8 cellular contexts compared by ENCODE assay signal in the genomic region with DNA sequence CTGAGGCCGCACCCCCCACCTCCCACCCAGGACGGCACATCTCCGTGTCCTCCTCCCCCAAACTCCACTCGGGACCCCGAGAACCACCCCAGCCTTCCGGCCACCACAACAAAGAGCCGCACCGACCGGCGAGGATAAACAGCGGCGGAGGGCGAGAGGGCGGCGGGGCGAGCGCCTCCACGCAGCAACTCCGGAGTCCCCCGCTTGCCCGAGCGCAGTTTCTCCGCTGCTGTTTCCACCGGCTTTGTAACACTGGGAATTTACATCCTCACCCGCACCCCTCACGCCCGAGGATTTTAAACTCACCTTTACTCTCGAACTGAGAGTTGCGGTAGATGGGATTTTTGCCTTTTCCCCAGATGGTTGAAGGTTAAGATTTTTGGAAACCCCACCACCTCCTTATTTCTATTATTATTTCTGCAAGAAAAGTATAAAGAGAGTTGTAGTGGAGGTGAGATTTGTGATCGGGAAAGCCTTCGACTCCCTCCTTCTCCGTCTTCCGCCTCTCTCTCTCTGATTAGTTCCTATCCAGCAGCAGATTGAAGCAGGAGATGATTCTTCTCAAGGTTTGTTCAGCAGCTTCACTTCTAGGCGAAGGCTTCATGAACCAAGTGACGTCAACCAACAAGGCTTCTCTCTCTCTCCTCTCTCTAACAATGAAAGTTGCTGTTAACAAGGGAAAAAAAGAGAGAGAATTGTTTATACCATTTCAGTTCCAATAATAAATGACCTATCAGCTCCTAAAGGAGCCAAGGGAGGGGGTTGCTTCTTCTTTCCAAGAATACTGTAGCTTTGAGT. TPM values are rescaled to one million over a fixed set of nuclear protein-coding genes. Genes with fewer than 3 reads are reported as not detected.
DNase-seq lines count a peak whose midpoint lies in the region; ATAC-seq, FAIRE-seq and TF ChIP-seq lines count a peak whose summit lies in the region.

A gene with protein sequence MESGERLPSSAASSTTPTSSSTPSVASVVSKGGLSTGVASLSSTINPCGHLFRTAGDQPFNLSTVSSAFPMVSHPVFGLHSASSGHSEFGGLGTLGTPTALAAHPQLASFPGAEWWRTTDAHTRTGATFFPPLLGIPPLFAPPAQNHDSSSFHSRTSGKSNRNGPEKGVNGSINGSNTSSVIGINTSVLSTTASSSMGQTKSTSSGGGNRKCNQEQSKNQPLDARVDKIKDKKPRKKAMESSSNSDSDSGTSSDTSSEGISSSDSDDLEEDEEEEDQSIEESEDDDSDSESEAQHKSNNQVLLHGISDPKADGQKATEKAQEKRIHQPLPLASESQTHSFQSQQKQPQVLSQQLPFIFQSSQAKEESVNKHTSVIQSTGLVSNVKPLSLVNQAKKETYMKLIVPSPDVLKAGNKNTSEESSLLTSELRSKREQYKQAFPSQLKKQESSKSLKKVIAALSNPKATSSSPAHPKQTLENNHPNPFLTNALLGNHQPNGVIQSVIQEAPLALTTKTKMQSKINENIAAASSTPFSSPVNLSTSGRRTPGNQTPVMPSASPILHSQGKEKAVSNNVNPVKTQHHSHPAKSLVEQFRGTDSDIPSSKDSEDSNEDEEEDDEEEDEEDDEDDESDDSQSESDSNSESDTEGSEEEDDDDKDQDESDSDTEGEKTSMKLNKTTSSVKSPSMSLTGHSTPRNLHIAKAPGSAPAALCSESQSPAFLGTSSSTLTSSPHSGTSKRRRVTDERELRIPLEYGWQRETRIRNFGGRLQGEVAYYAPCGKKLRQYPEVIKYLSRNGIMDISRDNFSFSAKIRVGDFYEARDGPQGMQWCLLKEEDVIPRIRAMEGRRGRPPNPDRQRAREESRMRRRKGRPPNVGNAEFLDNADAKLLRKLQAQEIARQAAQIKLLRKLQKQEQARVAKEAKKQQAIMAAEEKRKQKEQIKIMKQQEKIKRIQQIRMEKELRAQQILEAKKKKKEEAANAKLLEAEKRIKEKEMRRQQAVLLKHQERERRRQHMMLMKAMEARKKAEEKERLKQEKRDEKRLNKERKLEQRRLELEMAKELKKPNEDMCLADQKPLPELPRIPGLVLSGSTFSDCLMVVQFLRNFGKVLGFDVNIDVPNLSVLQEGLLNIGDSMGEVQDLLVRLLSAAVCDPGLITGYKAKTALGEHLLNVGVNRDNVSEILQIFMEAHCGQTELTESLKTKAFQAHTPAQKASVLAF (N-terminal part only) (minus strand): TSS at position 613 of the 798 bp plus-strand sequence. CDS start 137,829 bp downstream, outside the sequence.

- under 1% methylated on average over 19 of the region's 35 CpGs for WGBS in smooth muscle cell (ENCODE audit: low lambda C conversion rate)

- peak within 1 kb of the TSS; percentile 99 for H3K27ac ChIP-seq in smooth muscle cell (ENCODE audit: low read depth)

- H3K4me3 ChIP-seq in GM12864 (ENCODE audit: low read depth, low read length) (peak within 1 kb of the TSS; percentile 73), smooth muscle cell (peak within 1 kb of the TSS; percentile 96)

- TF ChIP-seq CTCF in GM12864 (IDR thresholded peaks at IDR 0.05; ENCODE audit: low read depth, low read length, missing control alignments), result no peak
- no peak for TF ChIP-seq CTCF in smooth muscle cell (IDR thresholded peaks at IDR 0.05; ENCODE audit: borderline replicate concordance, insufficient read depth, poor library complexity, severe bottlenecking)

- peaks cover 55% of the 10 kb centered on the region for H3K4me1 ChIP-seq in smooth muscle cell (ENCODE audit: low read depth)

- H3K9me3 ChIP-seq in smooth muscle cell (replicated peaks; ENCODE audit: low read depth), result no peaks in the 10 kb centered on the region

- H3K27me3 ChIP-seq in smooth muscle cell (ENCODE audit: low read depth), result no peaks in the 10 kb centered on the region

- H4K20me1 ChIP-seq in smooth muscle cell (ENCODE audit: low read depth), result no peaks in the 10 kb centered on the region

- peak within 1 kb of the TSS; percentile 86 for H2AFZ ChIP-seq in smooth muscle cell (ENCODE audit: low read depth)

- H3K9ac ChIP-seq in smooth muscle cell (ENCODE audit: low read depth), result peak within 1 kb of the TSS; percentile 97

- peak; percentile 65 for ATAC-seq in HG02642 (IDR thresholded peaks at IDR 0.05; ENCODE audit: poor library complexity, unreplicated experiment)

- FAIRE-seq in TTC549 (lab: Jason Lieb, UNC), result peak; percentile 92

- H3K79me2 ChIP-seq in smooth muscle cell (ENCODE audit: low read depth), result peaks cover 48% of the 10 kb centered on the region

- H3F3A ChIP-seq in smooth muscle cell (ENCODE audit: low read depth), result peaks cover 6% of the 10 kb centered on the region

- H3K36me3 ChIP-seq in smooth muscle cell (ENCODE audit: low read depth), result no peaks in the 10 kb centered on the region

- DNase-seq in A172 (ENCODE audit: low spot score) (peak; percentile 83), GM12864 (ENCODE audit: low read depth) (no peak), NCI-H1436 (lab: John Stamatoyannopoulos, UW) (peak; percentile 43), dermis blood vessel endothelial cell (peak; percentile 89), kidney glomerular epithelial cell (lab: John Stamatoyannopoulos, UW) (peak; percentile 81), smooth muscle cell (lab: John Stamatoyannopoulos, UW; ENCODE audit: unreplicated experiment) (peak; percentile 59)

- H3K4me2 ChIP-seq in smooth muscle cell, result peak within 1 kb of the TSS; percentile 98

RNA-seq across cellular contexts. Expression of the gene that starts here (rescaled TPM):
- total RNA-seq in A172 (2014; rRNA removed; shearing (Covaris generic)), result 25.3 and 43.4 TPM in 2 replicates
- total RNA-seq in dermis blood vessel endothelial cell (132 and 133 TPM in 2 replicates), smooth muscle cell (58.5 and 81.3 TPM in 2 replicates)
- 27.7 and 40.9 TPM in 2 replicates for polyA plus RNA-seq in smooth muscle cell
